ENCODE assay signal across 13 cellular contexts in genomic region chr13:50693755-50694154, GRCh38.
DNase-seq lines count a peak whose midpoint lies in the region; ATAC-seq, FAIRE-seq and TF ChIP-seq lines count a peak whose summit lies in the region.
"Had no signal": no experiment of that assay in that cellular context is flagged by ENCODE, and none has a peak within 500 bp of the region (broad histone marks: within the 10 kb centered on the region; RNA-seq: fewer than 3 reads in every experiment).

No MANE protein-coding gene starts in this region.

- H3K27ac ChIP-seq in mesendoderm (ENCODE audit: low read depth, low read length) (peak overlapping the region; percentile 58), tibial nerve (peak overlapping the region; percentile 7 to 87 (median 60))

- no peaks in the 10 kb centered on the region for H3K36me3 ChIP-seq in mesendoderm (ENCODE audit: control insufficient read depth, insufficient read depth, low read length)
- no peaks in the 10 kb centered on the region for H3K36me3 ChIP-seq in tibial nerve

- H3K27me3 ChIP-seq in mesendoderm (ENCODE audit: insufficient read depth, low read length, poor library complexity) (no peaks in the 10 kb centered on the region), tibial nerve (no peaks in the 10 kb centered on the region)

- no peak overlapping the region for H2AK5ac ChIP-seq in mesendoderm (ENCODE audit: low read length)

- no peaks in the 10 kb centered on the region for H3K9me3 ChIP-seq in tibial nerve

- H3K79me2 ChIP-seq in mesendoderm (ENCODE audit: control insufficient read depth, insufficient read depth, low read length), result no peaks in the 10 kb centered on the region

- no peak overlapping the region for H4K5ac ChIP-seq in mesendoderm (ENCODE audit: low read length)

- no peak for TF ChIP-seq CTCF in foreskin fibroblast (IDR thresholded peaks at IDR 0.05; ENCODE audit: low read depth, low read length)
- no peak for TF ChIP-seq CTCF in tibial nerve (IDR thresholded peaks at IDR 0.05)

- no peaks in the 10 kb centered on the region for H3K79me1 ChIP-seq in mesendoderm (ENCODE audit: low read length)

- H3K4me3 ChIP-seq in foreskin fibroblast (ENCODE audit: low read depth in 1 of 2, low read length in 2 of 2), result no peak overlapping the region
- H3K4me3 ChIP-seq in mesendoderm (ENCODE audit: low read length), result no peak overlapping the region
- H3K4me3 ChIP-seq in tibial nerve, result peak overlapping the region in 1 of 4 donors; percentile 8

- H3K18ac ChIP-seq in mesendoderm (ENCODE audit: low read length), result no peak overlapping the region

- no peak for FAIRE-seq in GM12892 (lab: Jason Lieb, UNC)
- FAIRE-seq: D721Med had no signal

- no peak overlapping the region for H4K8ac ChIP-seq in mesendoderm (ENCODE audit: low read depth, low read length)

- peak in 1 of 2 donors; percentile 34 for TF ChIP-seq EP300 in tibial nerve (IDR thresholded peaks at IDR 0.05)

- no CpG with 5 or more reads among the region's 2 CpGs for WGBS in mesendoderm (ENCODE audit: extremely low coverage, insufficient coverage, low lambda C conversion rate)
- 5 to 11% methylated on average over 2 of the region's 2 CpGs for WGBS in tibial nerve, 2 donors

- no peak overlapping the region for H2BK5ac ChIP-seq in mesendoderm (ENCODE audit: low read length)

- H3K9ac ChIP-seq in mesendoderm (ENCODE audit: low read length), result no peak overlapping the region

- H2BK120ac ChIP-seq in mesendoderm (ENCODE audit: low read depth, low read length), result no peak overlapping the region

- no peak overlapping the region for H3K23ac ChIP-seq in mesendoderm (ENCODE audit: low read length)

- H3K4me2 ChIP-seq in mesendoderm (ENCODE audit: low read length), result no peak overlapping the region

- no peak for ATAC-seq in GM21529 (IDR thresholded peaks at IDR 0.05; ENCODE audit: unreplicated experiment)
- ATAC-seq: activated CD8-positive, alpha-beta T cell treated with anti-CD3 and anti-CD28 coated beads, Interleukin-2, amount 10 ng/mL, durations not matched to agents 7 days and 5 days had no signal

- peak; percentile 62 for DNase-seq in SK-N-DZ (ENCODE audit: low spot score)
- DNase-seq in foreskin fibroblast, result peak; percentile 30 to 78
- DNase-seq in mesendoderm, result peak; percentile 80
- DNase-seq in tibial nerve (ENCODE audit: low spot score in 2 of 2), result no peak
- DNase-seq in NCI-H446 (lab: John Stamatoyannopoulos, UW), result no peak
- no peak for DNase-seq in DMS53 (lab: John Stamatoyannopoulos, UW)
- no peak for DNase-seq in GM12892 (ENCODE audit: insufficient read length)
- DNase-seq: activated CD8-positive, alpha-beta T cell treated with anti-CD3 and anti-CD28 coated beads, Interleukin-2, amount 10 ng/mL, durations not matched to agents 7 days and 5 days; activated naive CD4-positive, alpha-beta T cell treated with anti-CD3 and anti-CD28 coated beads, Interleukin-2, amount 50 U/mL, for 16 hours; effector CD8-positive, alpha-beta T cell; NCI-H1048 had no signal

- peaks cover 4% of the 10 kb centered on the region for H3K4me1 ChIP-seq in mesendoderm (ENCODE audit: control insufficient read depth, low read depth, low read length)
- peaks cover 0 to 66% (median 34%) of the 10 kb centered on the region in 4 donors for H3K4me1 ChIP-seq in tibial nerve

- H3K4ac ChIP-seq in mesendoderm (ENCODE audit: low read depth, low read length), result no peak overlapping the region

- no peak overlapping the region for H2BK15ac ChIP-seq in mesendoderm (replicated peaks; ENCODE audit: low read depth)

- no peak overlapping the region for H3K56ac ChIP-seq in mesendoderm (ENCODE audit: low read length)

- TF ChIP-seq POLR2A in tibial nerve (IDR thresholded peaks at IDR 0.05), result no peak
- TF ChIP-seq POLR2A in GM12892 (IDR thresholded peaks at IDR 0.05; ENCODE audit: low read depth, low read length), result no peak

Comparison
In these comparisons a context has a peak if more than half of its experiments do, and no peak if none do; other contexts are left out.
1. DNase-seq: peak in SK-N-DZ (single experiment), foreskin fibroblast (2 of 2) and mesendoderm (single experiment); none in tibial nerve (0 of 2), NCI-H446 (0 of 2), DMS53 (single experiment) and GM12892 (single experiment).